19 cellular contexts compared by ENCODE assay signal in genomic region chr7:77831481-77831880, GRCh38. TPM values are rescaled to one million over a fixed set of nuclear protein-coding genes. Genes with fewer than 3 reads are reported as not detected.
DNase-seq lines count a peak whose midpoint lies in the region; ATAC-seq and TF ChIP-seq lines count a peak whose summit lies in the region.
"Had no signal": no experiment of that assay in that cellular context is flagged by ENCODE, and none has a peak within 500 bp of the region (broad histone marks: within the 10 kb centered on the region; RNA-seq: fewer than 3 reads in every experiment).

No MANE protein-coding gene starts in this region.

- no peaks in the 10 kb centered on the region for H3K27me3 ChIP-seq in left ventricle myocardium inferior (ENCODE audit: low read depth)
- H3K27me3 ChIP-seq: suprapubic skin had no signal

- H3K4me1 ChIP-seq in left ventricle myocardium inferior = peaks cover 32% of the 10 kb centered on the region

- no peaks in the 10 kb centered on the region for H3K27me3 Mint-ChIP-seq in activated CD4-positive, alpha-beta T cell treated with anti-CD3 and anti-CD28 coated beads, Interleukin-2, amount 10 ng/mL, durations not matched to agents 24 days and 14 days
- H3K27me3 Mint-ChIP-seq in stimulated activated memory B cell treated with anti-CD40 and anti-IgM and Interleukin-4, amounts not matched to agents 10 μg/mL and 1 μg/mL and 100 μg/mL, for 72 hours = no peaks in the 10 kb centered on the region

- H3K4me3 ChIP-seq in epithelial cell of esophagus (ENCODE audit: low read length) (no peak overlapping the region), left ventricle myocardium inferior (no peak overlapping the region)
- H3K4me3 ChIP-seq: mucosa of descending colon, suprapubic skin had no signal

- intact Hi-C loops in activated CD4-positive, alpha-beta T cell treated with anti-CD3 and anti-CD28 coated beads, Interleukin-2, amount 10 ng/mL, durations not matched to agents 24 days and 14 days (cut with micrococcal nuclease) = no loop called here
- intact Hi-C loops in left ventricle myocardium inferior (cut with micrococcal nuclease) = no loop called here

- peaks cover 39% of the 10 kb centered on the region for H3K4me1 Mint-ChIP-seq in activated CD4-positive, alpha-beta T cell treated with anti-CD3 and anti-CD28 coated beads, Interleukin-2, amount 10 ng/mL, durations not matched to agents 24 days and 14 days
- peaks cover 61% of the 10 kb centered on the region for H3K4me1 Mint-ChIP-seq in stimulated activated memory B cell treated with anti-CD40 and anti-IgM and Interleukin-4, amounts not matched to agents 10 μg/mL and 1 μg/mL and 100 μg/mL, for 72 hours

- H3K27ac ChIP-seq in left ventricle myocardium inferior (replicated peaks) = no peak overlapping the region
- H3K27ac ChIP-seq: suprapubic skin, WERI-Rb-1 had no signal

- peak; percentile 45 for ATAC-seq in stimulated activated memory B cell treated with anti-CD40 and anti-IgM and Interleukin-4, amounts not matched to agents 10 μg/mL and 1 μg/mL and 100 μg/mL, for 72 hours
- no peak for ATAC-seq in GM21576 (IDR thresholded peaks at IDR 0.05; ENCODE audit: unreplicated experiment)
- ATAC-seq: mucosa of descending colon had no signal

- DNase-seq in stimulated activated CD4-positive, alpha-beta T cell treated with anti-CD3 and anti-CD28 coated beads, Interleukin-12 subunit alpha, Interleukin-12 subunit beta, amount 100 ng/mL, for 4 hours = peak; percentile 7
- DNase-seq in stimulated activated CD4-positive, alpha-beta T cell treated with anti-CD3 and anti-CD28 coated beads, Interleukin-4, amount 100 ng/mL, for 4 hours = no peak
- peak; percentile 64 for DNase-seq in activated CD4-positive, alpha-beta T cell treated with anti-CD3 and anti-CD28 coated beads, Interleukin-2, amount 10 ng/mL, durations not matched to agents 24 days and 14 days
- DNase-seq in epithelial cell of esophagus (ENCODE audit: low read depth) (peak; percentile 50), left ventricle myocardium inferior (no peak), inferior parietal cortex (ENCODE audit: extremely low spot score) (no peak)
- DNase-seq: activated gamma-delta T cell; effector CD8-positive, alpha-beta T cell; HFFc6; hypothalamus; mucosa of descending colon; NCI-H1092; NCI-H2171; nucleus accumbens; RPMI8226; WERI-Rb-1 had no signal

- no peak for TF ChIP-seq CTCF in epithelial cell of esophagus (IDR thresholded peaks at IDR 0.05; ENCODE audit: insufficient read depth, low read depth, low read length, missing control alignments)
- TF ChIP-seq CTCF in left ventricle myocardium inferior (IDR thresholded peaks at IDR 0.05; ENCODE audit: borderline replicate concordance) = no peak

- no peaks in the 10 kb centered on the region for H3K9me3 Mint-ChIP-seq in activated CD4-positive, alpha-beta T cell treated with anti-CD3 and anti-CD28 coated beads, Interleukin-2, amount 10 ng/mL, durations not matched to agents 24 days and 14 days
- peaks cover 3% of the 10 kb centered on the region for H3K9me3 Mint-ChIP-seq in stimulated activated memory B cell treated with anti-CD40 and anti-IgM and Interleukin-4, amounts not matched to agents 10 μg/mL and 1 μg/mL and 100 μg/mL, for 72 hours
- H3K9me3 Mint-ChIP-seq: HFFc6 had no signal

- H3K27ac Mint-ChIP-seq in activated CD4-positive, alpha-beta T cell treated with anti-CD3 and anti-CD28 coated beads, Interleukin-2, amount 10 ng/mL, durations not matched to agents 24 days and 14 days = peak overlapping the region; percentile 27
- peak overlapping the region; percentile 72 for H3K27ac Mint-ChIP-seq in stimulated activated memory B cell treated with anti-CD40 and anti-IgM and Interleukin-4, amounts not matched to agents 10 μg/mL and 1 μg/mL and 100 μg/mL, for 72 hours
- H3K27ac Mint-ChIP-seq: HFFc6 had no signal

- no peaks in the 10 kb centered on the region for H3K36me3 ChIP-seq in left ventricle myocardium inferior
- H3K36me3 ChIP-seq: suprapubic skin had no signal

- peaks cover 4% of the 10 kb centered on the region for H3K9me3 ChIP-seq in left ventricle myocardium inferior (replicated peaks)
- H3K9me3 ChIP-seq: mucosa of descending colon, suprapubic skin had no signal

- peaks cover 13% of the 10 kb centered on the region for H3K36me3 Mint-ChIP-seq in activated CD4-positive, alpha-beta T cell treated with anti-CD3 and anti-CD28 coated beads, Interleukin-2, amount 10 ng/mL, durations not matched to agents 24 days and 14 days (ENCODE audit: low read depth)
- H3K36me3 Mint-ChIP-seq in stimulated activated memory B cell treated with anti-CD40 and anti-IgM and Interleukin-4, amounts not matched to agents 10 μg/mL and 1 μg/mL and 100 μg/mL, for 72 hours = peaks cover 11% of the 10 kb centered on the region

- H3K4me3 Mint-ChIP-seq in activated CD4-positive, alpha-beta T cell treated with anti-CD3 and anti-CD28 coated beads, Interleukin-2, amount 10 ng/mL, durations not matched to agents 24 days and 14 days = no peak overlapping the region
- no peak overlapping the region for H3K4me3 Mint-ChIP-seq in stimulated activated memory B cell treated with anti-CD40 and anti-IgM and Interleukin-4, amounts not matched to agents 10 μg/mL and 1 μg/mL and 100 μg/mL, for 72 hours
- H3K4me3 Mint-ChIP-seq: HFFc6 had no signal

RNA-seq across cellular contexts. Expression of gene PHTF2, which starts 32.9 kb away (rescaled TPM):
- 31.5 and 32.1 TPM in 2 replicates for total RNA-seq in activated CD4-positive, alpha-beta T cell treated with anti-CD3 and anti-CD28 coated beads, Interleukin-2, amount 10 ng/mL, durations not matched to agents 24 days and 14 days
- 22.1 TPM for total RNA-seq in left ventricle myocardium inferior

RNA-seq across cellular contexts. Expression of gene TMEM60, which starts 33.2 kb away (rescaled TPM):
- 9.7 and 10.3 TPM in 2 replicates for total RNA-seq in activated CD4-positive, alpha-beta T cell treated with anti-CD3 and anti-CD28 coated beads, Interleukin-2, amount 10 ng/mL, durations not matched to agents 24 days and 14 days
- 8.2 TPM for total RNA-seq in left ventricle myocardium inferior

Comparison
In these comparisons a context has a peak if more than half of its experiments do, and no peak if none do; other contexts are left out.
1. DNase-seq: peak in stimulated activated CD4-positive, alpha-beta T cell treated with anti-CD3 and anti-CD28 coated beads, Interleukin-12 subunit alpha, Interleukin-12 subunit beta, amount 100 ng/mL, for 4 hours (single experiment), activated CD4-positive, alpha-beta T cell treated with anti-CD3 and anti-CD28 coated beads, Interleukin-2, amount 10 ng/mL, durations not matched to agents 24 days and 14 days (single experiment) and epithelial cell of esophagus (single experiment); none in stimulated activated CD4-positive, alpha-beta T cell treated with anti-CD3 and anti-CD28 coated beads, Interleukin-4, amount 100 ng/mL, for 4 hours (0 of 2), left ventricle myocardium inferior (single experiment) and inferior parietal cortex (single experiment).